Comparison of ENCODE assay signal across 8 cellular contexts in genomic region chr11:128342511-128343133, GRCh38.
DNase-seq lines count a peak whose midpoint lies in the region; ATAC-seq, FAIRE-seq and TF ChIP-seq lines count a peak whose summit lies in the region.

No MANE protein-coding gene starts in this region.

- no peaks in the 10 kb centered on the region for H3K27me3 Mint-ChIP-seq in activated CD4-positive, alpha-beta memory T cell treated with anti-CD3 and anti-CD28 coated beads, Interleukin-2, amount 10 ng/mL, durations not matched to agents 7 days and 5 days

- peak; percentile 96 for FAIRE-seq in GM12892 (lab: Jason Lieb, UNC)

- POLR2A ChIA-PET in activated CD4-positive, alpha-beta memory T cell treated with anti-CD3 and anti-CD28 coated beads, Interleukin-2, amount 10 ng/mL, durations not matched to agents 7 days and 5 days (lab: Charles Lee) = interaction anchor here (1.0 to 10.1 kb wide), 30 partner anchors 9 to 287 kb away, joined by 3 to 146 read pairs (median 5); no protein-coding TSS in a partner anchor

- H3K4me3 Mint-ChIP-seq in activated CD4-positive, alpha-beta memory T cell treated with anti-CD3 and anti-CD28 coated beads, Interleukin-2, amount 10 ng/mL, durations not matched to agents 7 days and 5 days = peak overlapping the region; percentile 65

- peaks cover 1% of the 10 kb centered on the region for H3K9me3 Mint-ChIP-seq in activated CD4-positive, alpha-beta memory T cell treated with anti-CD3 and anti-CD28 coated beads, Interleukin-2, amount 10 ng/mL, durations not matched to agents 7 days and 5 days

- peaks cover 79% of the 10 kb centered on the region for H3K4me1 Mint-ChIP-seq in activated CD4-positive, alpha-beta memory T cell treated with anti-CD3 and anti-CD28 coated beads, Interleukin-2, amount 10 ng/mL, durations not matched to agents 7 days and 5 days

- ATAC-seq in HG02623 (IDR thresholded peaks at IDR 0.05; ENCODE audit: unreplicated experiment) = peak; percentile 90

- peak overlapping the region; percentile 96 for H3K27ac Mint-ChIP-seq in activated CD4-positive, alpha-beta memory T cell treated with anti-CD3 and anti-CD28 coated beads, Interleukin-2, amount 10 ng/mL, durations not matched to agents 7 days and 5 days

- peaks cover 6% of the 10 kb centered on the region for H3K36me3 Mint-ChIP-seq in activated CD4-positive, alpha-beta memory T cell treated with anti-CD3 and anti-CD28 coated beads, Interleukin-2, amount 10 ng/mL, durations not matched to agents 7 days and 5 days (ENCODE audit: low read depth)

- CTCF ChIA-PET in activated CD4-positive, alpha-beta memory T cell treated with anti-CD3 and anti-CD28 coated beads, Interleukin-2, amount 10 ng/mL, durations not matched to agents 7 days and 5 days (lab: Charles Lee) = interaction anchor here (1.2 to 4.5 kb wide), 11 partner anchors 9 to 180 kb away, joined by 3 to 35 read pairs (median 5); no protein-coding TSS in a partner anchor

- TF ChIP-seq POLR2A in GM12892 (IDR thresholded peaks at IDR 0.05; ENCODE audit: low read depth, low read length) = no peak

- DNase-seq in GM12892 (ENCODE audit: insufficient read length) = peak; percentile 25
- peak; percentile 92 for DNase-seq in NCI-H146 treated with DMSO at 0.1 percent for 48 hours (lab: John Stamatoyannopoulos, UW; ENCODE audit: unreplicated experiment)
- DNase-seq in activated CD4-positive, alpha-beta memory T cell treated with anti-CD3 and anti-CD28 coated beads, Interleukin-2, amount 10 ng/mL, durations not matched to agents 7 days and 5 days = peak; percentile 79
- peak; percentile 88 for DNase-seq in glomerular endothelial cell (ENCODE audit: extremely low read depth, low read depth, low spot score)
- peak; percentile 86 for DNase-seq in stimulated activated CD4-positive, alpha-beta T cell treated with anti-CD3 and anti-CD28 coated beads, Interleukin-1b, Interleukin-23, amount 100 ng/mL, for 48 hours
- DNase-seq in NK-92 (lab: John Stamatoyannopoulos, UW; ENCODE audit: unreplicated experiment) = no peak
- DNase-seq in NCI-H226 = no peak

Comparison
In these comparisons a context has a peak if more than half of its experiments do, and no peak if none do; other contexts are left out.
1. DNase-seq: peak in GM12892 (single experiment), NCI-H146 treated with DMSO at 0.1 percent for 48 hours (single experiment), activated CD4-positive, alpha-beta memory T cell treated with anti-CD3 and anti-CD28 coated beads, Interleukin-2, amount 10 ng/mL, durations not matched to agents 7 days and 5 days (single experiment), glomerular endothelial cell (single experiment) and stimulated activated CD4-positive, alpha-beta T cell treated with anti-CD3 and anti-CD28 coated beads, Interleukin-1b, Interleukin-23, amount 100 ng/mL, for 48 hours (single experiment); none in NK-92 (single experiment) and NCI-H226 (single experiment).